ENCODE assay signal across 21 cellular contexts in the genomic region with DNA sequence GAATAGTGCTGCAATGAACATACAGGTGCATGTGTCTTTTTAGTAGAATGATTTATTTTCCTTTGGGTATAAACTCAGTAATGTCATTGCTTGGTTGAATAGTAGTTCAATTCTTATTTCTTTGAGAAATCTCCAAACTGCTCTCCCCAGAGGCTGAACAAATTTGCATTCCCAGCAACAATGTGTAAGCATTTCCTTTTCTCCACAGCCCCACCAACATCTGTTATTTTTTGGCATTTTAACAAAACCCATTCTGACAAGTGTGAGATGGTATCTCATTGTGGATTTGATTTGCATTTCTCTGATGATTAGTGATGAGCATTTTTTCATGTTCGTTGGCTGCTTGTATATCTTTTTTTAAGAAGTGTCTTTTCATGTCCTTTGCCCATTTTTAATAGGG. TPM values are rescaled to one million over a fixed set of nuclear protein-coding genes. Genes with fewer than 3 reads are reported as not detected.
DNase-seq lines count a peak whose midpoint lies in the region; ATAC-seq and TF ChIP-seq lines count a peak whose summit lies in the region.
"Had no signal": no experiment of that assay in that cellular context is flagged by ENCODE, and none has a peak within 500 bp of the region (broad histone marks: within the 10 kb centered on the region; RNA-seq: fewer than 3 reads in every experiment).

No MANE protein-coding gene starts in this region.

- DNase-seq in GM23338 (ENCODE audit: low spot score) (no peak), SK-N-SH (no peak), memory B cell (ENCODE audit: low spot score in 2 of 2) (no peak), SHP77 treated with DMSO at 0.1 percent for 48 hours (lab: John Stamatoyannopoulos, UW) (no peak)
- DNase-seq: CD8-positive, alpha-beta memory T cell; DMS153; H7; KBM-7; MV-4-11; NCI-H1105 treated with DMSO at 0.1 percent for 48 hours; NCI-H146; NCI-H1930; NCI-H524 treated with DMSO at 0.1 percent for 48 hours; NCI-H774; PC-3 had no signal

- H3K9me2 ChIP-seq in GM23338 (ENCODE audit: insufficient read depth): no peaks in the 10 kb centered on the region
- H3K9me2 ChIP-seq in SK-N-SH: no peaks in the 10 kb centered on the region

- H3K4me2 ChIP-seq in BLaER1 (peak overlapping the region; percentile 34), GM23338 (peak overlapping the region; percentile 29; the same call in 1 of the 2 replicates), SK-N-SH (no peak overlapping the region)

- 0 out of 2 replicates have a peak, but pooled peaks cover 9% of the 10 kb centered on the region for H3F3A ChIP-seq in GM23338 (replicated peaks; ENCODE audit: low read depth)
- H3F3A ChIP-seq in SK-N-SH (replicated peaks; ENCODE audit: insufficient read depth): no peaks in the 10 kb centered on the region

- H3K9me3 ChIP-seq in BLaER1 (peaks cover 9% of the 10 kb centered on the region), SK-N-SH (no peaks in the 10 kb centered on the region)
- H3K9me3 ChIP-seq: SJSA1 had no signal

- no peak for TF ChIP-seq RAD21 in SK-N-SH (IDR thresholded peaks at IDR 0.05; ENCODE audit: low read length)

- no peak overlapping the region for H3K9ac ChIP-seq in BLaER1
- no peak overlapping the region for H3K9ac ChIP-seq in SK-N-SH

- H3K9me3 Mint-ChIP-seq in GM23338 (peaks cover 18% of the 10 kb centered on the region), memory B cell (no peaks in the 10 kb centered on the region)

- 0 out of 4 replicates have a peak, but pooled peaks of 1 of the 2 experiments have one; percentile 27 for TF ChIP-seq EP300 in SK-N-SH (IDR thresholded peaks at IDR 0.05; ENCODE audit: borderline replicate concordance in 1 of 2, low read depth in 1 of 2, low read length in 1 of 2)

- H3K36me3 Mint-ChIP-seq in GM23338 (ENCODE audit: low read depth): peaks cover 6% of the 10 kb centered on the region; the same call in 2 of the 3 replicates
- H3K36me3 Mint-ChIP-seq in memory B cell: no peaks in the 10 kb centered on the region
- H3K36me3 Mint-ChIP-seq: CD14-positive monocyte; CD8-positive, alpha-beta memory T cell had no signal

- H3K27ac ChIP-seq in BLaER1: no peak overlapping the region
- H3K27ac ChIP-seq in GM23338 (ENCODE audit: low read depth): no peak overlapping the region
- no peak overlapping the region for H3K27ac ChIP-seq in SK-N-SH (ENCODE audit: low read depth in 2 of 2, low read length in 1 of 2)
- H3K27ac ChIP-seq: SJSA1 had no signal

- H3K4me3 Mint-ChIP-seq in GM23338 (no peak overlapping the region), memory B cell (peak overlapping the region; percentile 4)
- H3K4me3 Mint-ChIP-seq: CD14-positive monocyte; CD8-positive, alpha-beta memory T cell had no signal

- H3K4me1 ChIP-seq in BLaER1: peaks cover 16% of the 10 kb centered on the region; the same call in 1 of the 2 replicates
- peaks cover 47% of the 10 kb centered on the region for H3K4me1 ChIP-seq in GM23338 (ENCODE audit: insufficient read depth)
- no peaks in the 10 kb centered on the region for H3K4me1 ChIP-seq in SK-N-SH (ENCODE audit: control insufficient read depth in 1 of 2, insufficient read depth in 2 of 2, low read depth in 1 of 2, low read length in 1 of 2)
- H3K4me1 ChIP-seq: SJSA1 had no signal

- CTCF ChIA-PET in SK-N-SH (lab: Yijun Ruan, JAX): interaction anchor here (0.9 to 2.1 kb wide), 3 partner anchors 22 to 105 kb away, joined by 4 to 7 read pairs (median 6); partner anchors contain the start of gene EEIG2

- ATAC-seq in GM23338: no peak
- peak; percentile 55 for ATAC-seq in memory B cell (ENCODE audit: low read depth)
- ATAC-seq in GM21737 (IDR thresholded peaks at IDR 0.05; ENCODE audit: unreplicated experiment): no peak
- no peak for ATAC-seq in GM19455 (IDR thresholded peaks at IDR 0.05; ENCODE audit: unreplicated experiment)
- ATAC-seq: PC-3, Right ventricle myocardium inferior had no signal

- H3K79me2 ChIP-seq in GM23338 (replicated peaks; ENCODE audit: insufficient read depth): no peaks in the 10 kb centered on the region
- H3K79me2 ChIP-seq in SK-N-SH (ENCODE audit: insufficient read depth): no peaks in the 10 kb centered on the region

- H3K27me3 Mint-ChIP-seq in GM23338 (ENCODE audit: insufficient read depth, low read depth, poor library complexity) (peaks cover 5% of the 10 kb centered on the region), memory B cell (no peaks in the 10 kb centered on the region)

- H4K20me1 ChIP-seq in BLaER1 (no peaks in the 10 kb centered on the region), GM23338 (replicated peaks; ENCODE audit: insufficient read depth) (no peaks in the 10 kb centered on the region), SK-N-SH (ENCODE audit: insufficient read depth) (no peaks in the 10 kb centered on the region)

- POLR2A ChIA-PET in SK-N-SH (lab: Yijun Ruan, JAX): no interaction called here

- TF ChIP-seq CTCF in GM23338 (conservative IDR thresholded peaks at IDR 0.05; ENCODE audit: low read depth in 2 of 2) (no peak), SK-N-SH (IDR thresholded peaks at IDR 0.05) (no peak)

- no peak overlapping the region for H3K4me3 ChIP-seq in BLaER1
- no peak overlapping the region for H3K4me3 ChIP-seq in GM23338
- no peak overlapping the region for H3K4me3 ChIP-seq in SK-N-SH (ENCODE audit: low read depth in 2 of 2, low read length in 1 of 2)
- H3K4me3 ChIP-seq: SJSA1 had no signal

- H3K4me1 Mint-ChIP-seq in GM23338 (peaks cover 53% of the 10 kb centered on the region), memory B cell (peaks cover 25% of the 10 kb centered on the region)
- H3K4me1 Mint-ChIP-seq: CD14-positive monocyte had no signal

- H3K36me3 ChIP-seq in BLaER1 (no peaks in the 10 kb centered on the region), GM23338 (ENCODE audit: insufficient read depth) (no peaks in the 10 kb centered on the region), SK-N-SH (replicated peaks in 1 of 2; ENCODE audit: control insufficient read depth in 1 of 2, insufficient read depth in 2 of 2, low read length in 1 of 2) (no peaks in the 10 kb centered on the region)
- H3K36me3 ChIP-seq: SJSA1 had no signal

- WGBS in SK-N-SH (ENCODE audit: low lambda C conversion rate): 0% methylated on average over 1 of the region's 1 CpG

- H3K27ac Mint-ChIP-seq in GM23338: no peak overlapping the region
- no peak overlapping the region for H3K27ac Mint-ChIP-seq in memory B cell
- H3K27ac Mint-ChIP-seq: CD14-positive monocyte; CD8-positive, alpha-beta memory T cell had no signal

- H3K27me3 ChIP-seq in BLaER1 (no peaks in the 10 kb centered on the region), GM23338 (ENCODE audit: insufficient read depth) (no peaks in the 10 kb centered on the region), SK-N-SH (ENCODE audit: insufficient read depth) (no peaks in the 10 kb centered on the region)

- no peak overlapping the region for H2AFZ ChIP-seq in GM23338
- H2AFZ ChIP-seq in SK-N-SH (ENCODE audit: low read depth): no peak overlapping the region

TF ChIP-seq in GM23338, 12 proteins besides CTCF, POLR2A, EP300 and RAD21 (continues in another document):
- TF ChIP-seq EZH2phosphoT487 (IDR thresholded peaks at IDR 0.05; ENCODE audit: unreplicated experiment) (no peak), NANOG (IDR thresholded peaks at IDR 0.05; ENCODE audit: borderline replicate concordance) (no peak), JUNB (IDR thresholded peaks at IDR 0.05; ENCODE audit: unreplicated experiment) (no peak), STAT1 (IDR thresholded peaks at IDR 0.05; ENCODE audit: unreplicated experiment) (no peak), CREB1 (CRISPR knock-in tag; IDR thresholded peaks at IDR 0.05; ENCODE audit: low read depth) (no peak), POLR2AphosphoS5 (IDR thresholded peaks at IDR 0.05; ENCODE audit: low read depth) (no peak), ZNF114 (CRISPR knock-in tag; IDR thresholded peaks at IDR 0.05) (no peak)

TF ChIP-seq in SK-N-SH, 30 proteins besides CTCF, POLR2A, EP300 and RAD21:
- TF ChIP-seq GATA2 (CRISPR knock-in tag; IDR thresholded peaks at IDR 0.05) (peak; percentile 53), CHD2 (IDR thresholded peaks at IDR 0.05; ENCODE audit: low read length, partially characterized antibody) (no peak), RCOR1 (IDR thresholded peaks at IDR 0.05; ENCODE audit: low read length) (peak; percentile 78)

RNA-seq across cellular contexts. Expression of gene EEIG2, which starts 21.9 kb away (rescaled TPM):
- 42.5 and 44.5 TPM in 2 replicates for total RNA-seq in GM23338 (2014; rRNA removed; shearing (Covaris generic))
- 6.0 and 7.9 TPM in 2 replicates for polyA plus RNA-seq in GM23338 (2016; fragmentation: Nextera tagmentation; extraction: Ambion mirVana)
- polyA plus RNA-seq in SK-N-SH (2012; rRNA removed): 2.9 and 3.1 TPM in 2 replicates
- polyA plus RNA-seq in SK-N-SH (2012; cell fraction: cytosol; rRNA removed): 4.0 and 4.1 TPM in 2 replicates
- 1.7 and 3.2 TPM in 2 replicates for polyA plus RNA-seq in SK-N-SH (2012; cell fraction: nucleus; rRNA removed)
